ENCODE assay signal across 1 cellular context in the genomic region with DNA sequence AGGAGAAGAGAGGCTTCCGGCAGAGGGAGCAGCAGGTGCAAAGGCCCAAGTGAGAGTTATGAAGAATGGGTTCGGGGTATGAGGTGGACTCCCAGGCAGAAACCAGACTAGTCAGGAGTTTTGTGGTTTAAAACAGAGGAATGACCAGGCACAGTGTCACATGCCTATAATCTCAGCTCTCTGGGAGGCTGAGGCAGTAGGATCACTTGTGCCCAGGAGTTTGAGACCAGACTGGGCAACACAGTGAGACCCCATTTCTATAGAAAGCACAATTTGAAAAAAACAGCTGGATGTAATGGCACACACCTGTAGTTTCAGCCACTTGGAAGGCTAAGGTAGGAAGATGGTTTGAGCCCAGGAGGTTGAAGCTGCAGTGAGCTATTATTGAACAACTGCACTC.
TF ChIP-seq lines count a peak whose summit lies in the region.

No MANE protein-coding gene starts in this region.

TF ChIP-seq in WTC11, 78 proteins besides CTCF, POLR2A, EP300 and RAD21 (continued from another document):
- TF ChIP-seq, protein P1, sequence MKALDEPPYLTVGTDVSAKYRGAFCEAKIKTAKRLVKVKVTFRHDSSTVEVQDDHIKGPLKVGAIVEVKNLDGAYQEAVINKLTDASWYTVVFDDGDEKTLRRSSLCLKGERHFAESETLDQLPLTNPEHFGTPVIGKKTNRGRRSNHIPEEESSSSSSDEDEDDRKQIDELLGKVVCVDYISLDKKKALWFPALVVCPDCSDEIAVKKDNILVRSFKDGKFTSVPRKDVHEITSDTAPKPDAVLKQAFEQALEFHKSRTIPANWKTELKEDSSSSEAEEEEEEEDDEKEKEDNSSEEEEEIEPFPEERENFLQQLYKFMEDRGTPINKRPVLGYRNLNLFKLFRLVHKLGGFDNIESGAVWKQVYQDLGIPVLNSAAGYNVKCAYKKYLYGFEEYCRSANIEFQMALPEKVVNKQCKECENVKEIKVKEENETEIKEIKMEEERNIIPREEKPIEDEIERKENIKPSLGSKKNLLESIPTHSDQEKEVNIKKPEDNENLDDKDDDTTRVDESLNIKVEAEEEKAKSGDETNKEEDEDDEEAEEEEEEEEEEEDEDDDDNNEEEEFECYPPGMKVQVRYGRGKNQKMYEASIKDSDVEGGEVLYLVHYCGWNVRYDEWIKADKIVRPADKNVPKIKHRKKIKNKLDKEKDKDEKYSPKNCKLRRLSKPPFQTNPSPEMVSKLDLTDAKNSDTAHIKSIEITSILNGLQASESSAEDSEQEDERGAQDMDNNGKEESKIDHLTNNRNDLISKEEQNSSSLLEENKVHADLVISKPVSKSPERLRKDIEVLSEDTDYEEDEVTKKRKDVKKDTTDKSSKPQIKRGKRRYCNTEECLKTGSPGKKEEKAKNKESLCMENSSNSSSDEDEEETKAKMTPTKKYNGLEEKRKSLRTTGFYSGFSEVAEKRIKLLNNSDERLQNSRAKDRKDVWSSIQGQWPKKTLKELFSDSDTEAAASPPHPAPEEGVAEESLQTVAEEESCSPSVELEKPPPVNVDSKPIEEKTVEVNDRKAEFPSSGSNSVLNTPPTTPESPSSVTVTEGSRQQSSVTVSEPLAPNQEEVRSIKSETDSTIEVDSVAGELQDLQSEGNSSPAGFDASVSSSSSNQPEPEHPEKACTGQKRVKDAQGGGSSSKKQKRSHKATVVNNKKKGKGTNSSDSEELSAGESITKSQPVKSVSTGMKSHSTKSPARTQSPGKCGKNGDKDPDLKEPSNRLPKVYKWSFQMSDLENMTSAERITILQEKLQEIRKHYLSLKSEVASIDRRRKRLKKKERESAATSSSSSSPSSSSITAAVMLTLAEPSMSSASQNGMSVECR (CRISPR knock-in tag; IDR thresholded peaks at IDR 0.05; ENCODE audit: borderline replicate concordance), result no peak
TF ChIP-seq in WTC11: peak in this region for 1.
